ENCODE assay signal across 16 cellular contexts in the genomic region with DNA sequence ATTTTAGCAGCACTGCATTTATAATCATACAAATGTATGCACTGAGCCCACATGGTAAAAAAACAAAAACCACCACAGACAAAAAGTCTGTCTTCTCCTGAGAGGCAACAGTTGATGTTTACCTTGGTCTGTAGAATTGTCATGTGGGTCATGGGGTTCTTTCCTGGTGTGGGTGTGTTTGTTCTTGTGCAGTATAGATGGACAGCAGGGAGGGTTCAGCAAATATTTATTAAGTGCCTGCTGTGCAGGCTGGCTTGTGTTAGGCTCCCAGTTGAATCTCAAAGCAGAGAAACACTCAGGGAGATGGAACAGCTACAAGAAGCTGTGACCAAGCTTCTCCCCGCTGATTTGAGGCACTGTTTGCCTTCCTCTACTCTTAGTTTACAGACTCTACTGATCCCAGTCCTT.
A peak's percentile ranks its signal among the peaks of the same experiment; 100 is the strongest.
DNase-seq lines count a peak whose midpoint lies in the region; ATAC-seq and TF ChIP-seq lines count a peak whose summit lies in the region.
"Had no signal": no experiment of that assay in that cellular context is flagged by ENCODE, and none has a peak within 500 bp of the region (broad histone marks: within the 10 kb centered on the region; RNA-seq: fewer than 3 reads in every experiment).

No MANE protein-coding gene starts in this region.

- no peaks in the 10 kb centered on the region for H3K27me3 Mint-ChIP-seq in stimulated activated naive CD8-positive, alpha-beta T cell treated with anti-CD3 and anti-CD28 coated beads, Interleukin-15, Interleukin-2, amounts not matched to agents 100 ng/mL and 50 ng/mL, for 24 hours
- H3K27me3 Mint-ChIP-seq in stimulated activated naive CD8-positive, alpha-beta T cell treated with anti-CD3 and anti-CD28 coated beads, Interleukin-15, amount 100 ng/mL, for 72 hours, result no peaks in the 10 kb centered on the region
- no peaks in the 10 kb centered on the region for H3K27me3 Mint-ChIP-seq in GM23338 (ENCODE audit: insufficient read depth, low read depth, poor library complexity)

- no peak overlapping the region for H2AFZ ChIP-seq in GM23338

- no peak for TF ChIP-seq CTCF in A673 (conservative IDR thresholded peaks at IDR 0.05; ENCODE audit: low read depth, low read length)
- no peak for TF ChIP-seq CTCF in GM23338 (conservative IDR thresholded peaks at IDR 0.05; ENCODE audit: low read depth in 2 of 2)

- H3F3A ChIP-seq in GM23338 (replicated peaks; ENCODE audit: low read depth), result no peaks in the 10 kb centered on the region

- H3K9me3 Mint-ChIP-seq in stimulated activated naive CD8-positive, alpha-beta T cell treated with anti-CD3 and anti-CD28 coated beads, Interleukin-15, Interleukin-2, amounts not matched to agents 100 ng/mL and 50 ng/mL, for 24 hours, result no peaks in the 10 kb centered on the region
- no peaks in the 10 kb centered on the region for H3K9me3 Mint-ChIP-seq in stimulated activated naive CD8-positive, alpha-beta T cell treated with anti-CD3 and anti-CD28 coated beads, Interleukin-15, amount 100 ng/mL, for 72 hours
- no peaks in the 10 kb centered on the region for H3K9me3 Mint-ChIP-seq in GM23338

- CTCF ChIA-PET in A673 (lab: Charles Lee), result no interaction called here

- no peaks in the 10 kb centered on the region for H3K79me2 ChIP-seq in GM23338 (replicated peaks; ENCODE audit: insufficient read depth)

- H3K4me3 ChIP-seq in A673 (ENCODE audit: low read depth, low read length, poor library complexity, severe bottlenecking) (no peak overlapping the region), GM23338 (no peak overlapping the region)
- H3K4me3 ChIP-seq: HAP-1 had no signal

- intact Hi-C loops in A673 (cut with micrococcal nuclease; ENCODE audit: unreplicated experiment), result no loop called here

- no peak for DNase-seq in stimulated activated naive CD8-positive, alpha-beta T cell treated with anti-CD3 and anti-CD28 coated beads, Interleukin-15, amount 100 ng/mL, for 72 hours
- DNase-seq in NCI-H510A treated with DMSO at 0.1 percent for 48 hours (lab: John Stamatoyannopoulos, UW) (peak; percentile 66), cerebellum (ENCODE audit: low spot score) (peak; percentile 17), A673 (ENCODE audit: low spot score) (no peak), GM23338 (ENCODE audit: low spot score) (no peak)
- DNase-seq: activated CD4-positive, CD25-positive, alpha-beta regulatory T cell treated with anti-CD3 and anti-CD28 coated beads, Interleukin-2, amount 50 U/mL, for 72 hours; GF-D8; glutamatergic neuron; right cardiac atrium; stimulated activated naive CD8-positive, alpha-beta T cell treated with anti-CD3 and anti-CD28 coated beads, Interleukin-15, Interleukin-2, amounts not matched to agents 100 U/mL and 50 U/mL, for 24 hours had no signal

- H3K4me1 Mint-ChIP-seq in stimulated activated naive CD8-positive, alpha-beta T cell treated with anti-CD3 and anti-CD28 coated beads, Interleukin-15, Interleukin-2, amounts not matched to agents 100 ng/mL and 50 ng/mL, for 24 hours (ENCODE audit: low read depth), result peaks cover 34% of the 10 kb centered on the region
- peaks cover 33% of the 10 kb centered on the region for H3K4me1 Mint-ChIP-seq in stimulated activated naive CD8-positive, alpha-beta T cell treated with anti-CD3 and anti-CD28 coated beads, Interleukin-15, amount 100 ng/mL, for 72 hours
- no peaks in the 10 kb centered on the region; the same call in 2 of the 3 replicates for H3K4me1 Mint-ChIP-seq in GM23338

- no peak overlapping the region for H3K4me3 Mint-ChIP-seq in stimulated activated naive CD8-positive, alpha-beta T cell treated with anti-CD3 and anti-CD28 coated beads, Interleukin-15, Interleukin-2, amounts not matched to agents 100 ng/mL and 50 ng/mL, for 24 hours
- H3K4me3 Mint-ChIP-seq in stimulated activated naive CD8-positive, alpha-beta T cell treated with anti-CD3 and anti-CD28 coated beads, Interleukin-15, amount 100 ng/mL, for 72 hours, result no peak overlapping the region
- H3K4me3 Mint-ChIP-seq in GM23338, result no peak overlapping the region

- POLR2A ChIA-PET in A673 (lab: Charles Lee; ENCODE audit: low non-redundant PET), result no interaction called here

- H3K4me1 ChIP-seq in A673 (ENCODE audit: insufficient read depth, low read length, poor library complexity, severe bottlenecking) (no peaks in the 10 kb centered on the region), GM23338 (ENCODE audit: insufficient read depth) (no peaks in the 10 kb centered on the region)
- H3K4me1 ChIP-seq: HAP-1 had no signal

- no peaks in the 10 kb centered on the region for H3K27me3 ChIP-seq in A673 (replicated peaks; ENCODE audit: insufficient read depth, low read depth, low read length, poor library complexity)
- no peaks in the 10 kb centered on the region for H3K27me3 ChIP-seq in GM23338 (ENCODE audit: insufficient read depth)

- peaks cover 52% of the 10 kb centered on the region for H3K36me3 Mint-ChIP-seq in stimulated activated naive CD8-positive, alpha-beta T cell treated with anti-CD3 and anti-CD28 coated beads, Interleukin-15, Interleukin-2, amounts not matched to agents 100 ng/mL and 50 ng/mL, for 24 hours (ENCODE audit: low read depth)
- H3K36me3 Mint-ChIP-seq in GM23338 (ENCODE audit: low read depth), result peaks cover 5% of the 10 kb centered on the region; the same call in 2 of the 3 replicates

- no peaks in the 10 kb centered on the region for H3K9me3 ChIP-seq in A673 (ENCODE audit: low read depth, low read length, poor library complexity, severe bottlenecking)
- H3K9me3 ChIP-seq: HAP-1 had no signal

- no TSS peak for BruUV-seq in A673 (replicated peaks; lab: Mats Ljungman, UMichigan)

- no peak overlapping the region for H3K4me2 ChIP-seq in GM23338

- H3K27ac ChIP-seq in A673 (ENCODE audit: low read depth, low read length, poor library complexity, severe bottlenecking), result no peak overlapping the region
- H3K27ac ChIP-seq in GM23338 (ENCODE audit: low read depth), result no peak overlapping the region
- H3K27ac ChIP-seq: epithelial cell of prostate had no signal

- no peaks in the 10 kb centered on the region for H3K9me2 ChIP-seq in GM23338 (ENCODE audit: insufficient read depth)

- H3K36me3 ChIP-seq in A673 (ENCODE audit: insufficient read depth, low read length, poor library complexity, severe bottlenecking) (peaks cover 8% of the 10 kb centered on the region), GM23338 (ENCODE audit: insufficient read depth) (no peaks in the 10 kb centered on the region; the same call in 1 of the 2 replicates)

- ATAC-seq in stimulated activated naive CD8-positive, alpha-beta T cell treated with anti-CD3 and anti-CD28 coated beads, Interleukin-15, amount 100 ng/mL, for 72 hours, result no peak
- ATAC-seq in GM21737 (IDR thresholded peaks at IDR 0.05; ENCODE audit: unreplicated experiment) (no peak), GM23338 (no peak), GM19452 (IDR thresholded peaks at IDR 0.05; ENCODE audit: unreplicated experiment) (no peak)
- ATAC-seq: right cardiac atrium; SK-N-SH treated with all-trans-retinoic acid at 6 μM for 48 hours; stimulated activated naive CD8-positive, alpha-beta T cell treated with anti-CD3 and anti-CD28 coated beads, Interleukin-15, Interleukin-2, amounts not matched to agents 100 U/mL and 50 U/mL, for 24 hours had no signal

- peak overlapping the region; percentile 13 for H3K27ac Mint-ChIP-seq in stimulated activated naive CD8-positive, alpha-beta T cell treated with anti-CD3 and anti-CD28 coated beads, Interleukin-15, Interleukin-2, amounts not matched to agents 100 ng/mL and 50 ng/mL, for 24 hours
- H3K27ac Mint-ChIP-seq in stimulated activated naive CD8-positive, alpha-beta T cell treated with anti-CD3 and anti-CD28 coated beads, Interleukin-15, amount 100 ng/mL, for 72 hours, result peak overlapping the region in 1 of 2 donors; percentile 3
- H3K27ac Mint-ChIP-seq in GM23338, result no peak overlapping the region

- H4K20me1 ChIP-seq in GM23338 (replicated peaks; ENCODE audit: insufficient read depth), result no peaks in the 10 kb centered on the region; the same call in none of the 2 replicates

TF ChIP-seq in GM23338, 12 proteins besides CTCF, POLR2A, EP300 and RAD21 (continues in another document):
- TF ChIP-seq ZNF114 (CRISPR knock-in tag; IDR thresholded peaks at IDR 0.05), result no peak
- TF ChIP-seq, protein P1, sequence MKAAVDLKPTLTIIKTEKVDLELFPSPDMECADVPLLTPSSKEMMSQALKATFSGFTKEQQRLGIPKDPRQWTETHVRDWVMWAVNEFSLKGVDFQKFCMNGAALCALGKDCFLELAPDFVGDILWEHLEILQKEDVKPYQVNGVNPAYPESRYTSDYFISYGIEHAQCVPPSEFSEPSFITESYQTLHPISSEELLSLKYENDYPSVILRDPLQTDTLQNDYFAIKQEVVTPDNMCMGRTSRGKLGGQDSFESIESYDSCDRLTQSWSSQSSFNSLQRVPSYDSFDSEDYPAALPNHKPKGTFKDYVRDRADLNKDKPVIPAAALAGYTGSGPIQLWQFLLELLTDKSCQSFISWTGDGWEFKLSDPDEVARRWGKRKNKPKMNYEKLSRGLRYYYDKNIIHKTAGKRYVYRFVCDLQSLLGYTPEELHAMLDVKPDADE (IDR thresholded peaks at IDR 0.05), result no peak
- TF ChIP-seq CREB1 (CRISPR knock-in tag; IDR thresholded peaks at IDR 0.05; ENCODE audit: low read depth), result no peak

Comparison
In these comparisons a context has a peak if more than half of its experiments do, and no peak if none do; other contexts are left out.
1. DNase-seq: peak in NCI-H510A treated with DMSO at 0.1 percent for 48 hours (single experiment) and cerebellum (single experiment); none in stimulated activated naive CD8-positive, alpha-beta T cell treated with anti-CD3 and anti-CD28 coated beads, Interleukin-15, amount 100 ng/mL, for 72 hours (0 of 2), A673 (single experiment) and GM23338 (single experiment).